In genomic region chr12:24491968-24492367, GRCh38 we compare ENCODE assay signal across 19 cellular contexts.
"Had no signal": no experiment of that assay in that cellular context is flagged by ENCODE, and none has a peak within 500 bp of the region (broad histone marks: within the 10 kb centered on the region; RNA-seq: fewer than 3 reads in every experiment).

No MANE protein-coding gene starts in this region.

- ATAC-seq: activated CD8-positive, alpha-beta T cell treated with anti-CD3 and anti-CD28 coated beads, Interleukin-2, amount 10 ng/mL, durations not matched to agents 7 days and 5 days; activated T-cell treated with anti-CD3 and anti-CD28 coated beads, Interleukin-2, amount 50 U/mL, for 72 hours; body of pancreas; left ventricle myocardium superior had no signal

- H3K27me3 ChIP-seq: body of pancreas, hepatocyte, tibial nerve, uterus had no signal

- H3K4me1 Mint-ChIP-seq: activated CD4-positive, alpha-beta T cell treated with anti-CD3 and anti-CD28 coated beads, Interleukin-2, amount 10 ng/mL, durations not matched to agents 24 days and 14 days had no signal

- H3K36me3 ChIP-seq: tibial nerve, uterus had no signal

- H3K27me3 Mint-ChIP-seq: activated CD4-positive, alpha-beta T cell treated with anti-CD3 and anti-CD28 coated beads, Interleukin-2, amount 10 ng/mL, durations not matched to agents 24 days and 14 days; activated naive CD8-positive, alpha-beta T cell had no signal

- H3K9me3 Mint-ChIP-seq: activated CD4-positive, alpha-beta T cell treated with anti-CD3 and anti-CD28 coated beads, Interleukin-2, amount 10 ng/mL, durations not matched to agents 24 days and 14 days; nephron had no signal

- H3K27ac ChIP-seq: body of pancreas, hepatocyte, tibial nerve, uterus had no signal

- H3K9me3 ChIP-seq: body of pancreas, tibial nerve, uterus had no signal

- DNase-seq: activated CD4-positive, alpha-beta T cell treated with anti-CD3 and anti-CD28 coated beads, Interleukin-2, amount 10 ng/mL, durations not matched to agents 24 days and 14 days; activated CD4-positive, CD25-positive, alpha-beta regulatory T cell; activated CD8-positive, alpha-beta memory T cell treated with anti-CD3 and anti-CD28 coated beads, Interleukin-2, amount 50 U/mL, for 48 hours; activated CD8-positive, alpha-beta T cell treated with anti-CD3 and anti-CD28 coated beads, Interleukin-2, amount 10 ng/mL, durations not matched to agents 7 days and 5 days; activated gamma-delta T cell treated with Interleukin-2 at 50 U/mL for 16 hours; activated T-cell treated with anti-CD3 and anti-CD28 coated beads, Interleukin-2, amount 50 U/mL, for 72 hours; amygdala; body of pancreas; caudate nucleus; erythroblast; left ventricle myocardium superior; nucleus accumbens; stimulated activated CD4-positive, alpha-beta T cell treated with anti-CD3 and anti-CD28 coated beads, Interleukin-4, amount 100 ng/mL, for 24 hours; stimulated activated naive CD4-positive, alpha-beta T cell; uterus had no signal

- H3K36me3 Mint-ChIP-seq: activated naive CD8-positive, alpha-beta T cell had no signal

- H3K4me2 ChIP-seq: hepatocyte had no signal

- H3K4me3 ChIP-seq: body of pancreas, hepatocyte, tibial nerve, uterus had no signal

- H2AFZ ChIP-seq: hepatocyte had no signal

- H3K4me1 ChIP-seq: body of pancreas, uterus had no signal

- H3K27ac Mint-ChIP-seq: activated CD4-positive, alpha-beta T cell treated with anti-CD3 and anti-CD28 coated beads, Interleukin-2, amount 10 ng/mL, durations not matched to agents 24 days and 14 days; activated CD8-positive, alpha-beta T cell treated with anti-CD3 and anti-CD28 coated beads, Interleukin-2, amount 10 ng/mL, durations not matched to agents 7 days and 5 days; activated naive CD8-positive, alpha-beta T cell; activated T-cell treated with anti-CD3 and anti-CD28 coated beads, Interleukin-2, amount 50 U/mL, for 72 hours; nephron had no signal

- H3K4me3 Mint-ChIP-seq: activated CD4-positive, alpha-beta T cell treated with anti-CD3 and anti-CD28 coated beads, Interleukin-2, amount 10 ng/mL, durations not matched to agents 24 days and 14 days; activated CD8-positive, alpha-beta T cell treated with anti-CD3 and anti-CD28 coated beads, Interleukin-2, amount 10 ng/mL, durations not matched to agents 7 days and 5 days; activated naive CD8-positive, alpha-beta T cell; activated T-cell treated with anti-CD3 and anti-CD28 coated beads, Interleukin-2, amount 50 U/mL, for 72 hours; nephron had no signal
